ENCODE assay signal across 13 cellular contexts in the genomic region with DNA sequence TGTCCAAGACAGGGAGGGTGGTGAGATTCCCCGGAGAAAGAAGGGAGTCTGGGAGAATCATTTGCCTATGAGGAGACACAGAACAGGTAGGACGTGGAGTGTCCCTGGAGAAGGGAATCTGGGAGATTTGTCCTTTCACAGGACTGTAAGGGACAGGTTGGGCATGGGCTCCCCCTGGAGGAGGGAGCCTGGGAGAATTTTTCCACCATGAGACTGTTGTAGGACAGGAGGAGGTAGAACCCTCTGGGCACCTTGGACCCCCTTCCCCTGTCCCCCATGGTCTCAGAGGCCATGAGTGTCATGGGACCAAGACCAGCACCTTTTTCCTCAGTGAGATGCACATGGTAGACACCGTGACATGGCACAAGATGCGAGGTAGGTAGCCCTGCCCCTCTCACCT. TPM values are rescaled to one million over a fixed set of nuclear protein-coding genes. Genes with fewer than 3 reads are reported as not detected.
DNase-seq lines count a peak whose midpoint lies in the region; ATAC-seq and TF ChIP-seq lines count a peak whose summit lies in the region.
"Had no signal": no experiment of that assay in that cellular context is flagged by ENCODE, and none has a peak within 500 bp of the region (broad histone marks: within the 10 kb centered on the region; RNA-seq: fewer than 3 reads in every experiment).

No MANE protein-coding gene starts in this region.

- no peaks in the 10 kb centered on the region for H3K27me3 Mint-ChIP-seq in brain
- no peaks in the 10 kb centered on the region for H3K27me3 Mint-ChIP-seq in neural crest cell (ENCODE audit: low read depth)
- H3K27me3 Mint-ChIP-seq in naive thymus-derived CD8-positive, alpha-beta T cell: no peaks in the 10 kb centered on the region
- H3K27me3 Mint-ChIP-seq: activated CD4-positive, alpha-beta T cell treated with anti-CD3 and anti-CD28 coated beads, Interleukin-2, amount 10 ng/mL, durations not matched to agents 24 days and 14 days; B cell had no signal

- DNase-seq in NCI-H1694 (lab: John Stamatoyannopoulos, UW): peak; percentile 30
- no peak for DNase-seq in NCI-H1694 treated with DMSO at 0.1 percent for 48 hours (lab: John Stamatoyannopoulos, UW)
- peak; percentile 68 for DNase-seq in HuH-7.5 (ENCODE audit: low spot score)
- DNase-seq in neural crest cell (ENCODE audit: low read depth, low spot score): no peak
- no peak for DNase-seq in amniotic stem cell (lab: John Stamatoyannopoulos, UW)
- DNase-seq in medulla oblongata (ENCODE audit: extremely low spot score): no peak
- DNase-seq in naive thymus-derived CD8-positive, alpha-beta T cell: no peak
- DNase-seq: activated CD4-positive, alpha-beta T cell treated with anti-CD3 and anti-CD28 coated beads, Interleukin-2, amount 10 ng/mL, durations not matched to agents 24 days and 14 days; lower lobe of right lung; NCI-H526 treated with DMSO at 0.1 percent for 48 hours; upper lobe of left lung had no signal

- TF ChIP-seq CTCF in brain (conservative IDR thresholded peaks at IDR 0.05): peak in 1 of 2 experiments; percentile 18
- TF ChIP-seq CTCF in neural crest cell (conservative IDR thresholded peaks at IDR 0.05): peak; percentile 35

- ATAC-seq in naive thymus-derived CD8-positive, alpha-beta T cell: no peak
- ATAC-seq: lower lobe of right lung had no signal

- peak overlapping the region in 2 of 5 experiments; percentile 24 to 47 for H3K27ac Mint-ChIP-seq in brain
- H3K27ac Mint-ChIP-seq in neural crest cell (ENCODE audit: unreplicated experiment): no peak overlapping the region
- H3K27ac Mint-ChIP-seq in naive thymus-derived CD8-positive, alpha-beta T cell: peak overlapping the region in 1 of 10 donors; percentile 72
- H3K27ac Mint-ChIP-seq: activated CD4-positive, alpha-beta T cell treated with anti-CD3 and anti-CD28 coated beads, Interleukin-2, amount 10 ng/mL, durations not matched to agents 24 days and 14 days; B cell had no signal

- H3K4me3 Mint-ChIP-seq in brain: peak overlapping the region in 3 of 5 experiments; percentile 16 to 47 (median 37)
- H3K4me3 Mint-ChIP-seq in neural crest cell: peak overlapping the region; percentile 68
- no peak overlapping the region for H3K4me3 Mint-ChIP-seq in naive thymus-derived CD8-positive, alpha-beta T cell

- POLR2A ChIA-PET in naive thymus-derived CD8-positive, alpha-beta T cell (lab: Charles Lee): no interaction called here

- H3K9me3 Mint-ChIP-seq in brain (peaks cover 0 to 11% (median 0%) of the 10 kb centered on the region in 5 experiments), neural crest cell (no peaks in the 10 kb centered on the region)
- H3K9me3 Mint-ChIP-seq in naive thymus-derived CD8-positive, alpha-beta T cell: no peaks in the 10 kb centered on the region
- H3K9me3 Mint-ChIP-seq: activated CD4-positive, alpha-beta T cell treated with anti-CD3 and anti-CD28 coated beads, Interleukin-2, amount 10 ng/mL, durations not matched to agents 24 days and 14 days had no signal

- H3K36me3 Mint-ChIP-seq in brain: peaks cover 10% of the 10 kb centered on the region
- H3K36me3 Mint-ChIP-seq in neural crest cell (ENCODE audit: low read depth): peaks cover 8% of the 10 kb centered on the region
- H3K36me3 Mint-ChIP-seq in naive thymus-derived CD8-positive, alpha-beta T cell: peaks cover 0 to 15% (median 2%) of the 10 kb centered on the region in 3 donors

- H3K4me1 Mint-ChIP-seq in brain: peaks cover 15% of the 10 kb centered on the region
- peaks cover 15% of the 10 kb centered on the region for H3K4me1 Mint-ChIP-seq in neural crest cell
- H3K4me1 Mint-ChIP-seq in naive thymus-derived CD8-positive, alpha-beta T cell: peaks cover 15 to 35% (median 24%) of the 10 kb centered on the region in 4 donors

RNA-seq across cellular contexts. Expression of gene PORCN, which starts 2.8 kb away (rescaled TPM):
- polyA plus RNA-seq in brain (ENCODE audit: insufficient read depth, low read depth, low replicate concordance): 15.9 TPM
- total RNA-seq in neural crest cell: 13.0 and 14.2 TPM in 2 replicates
- 10 to 100 TPM; 18.1 to 18.2 TPM for total RNA-seq in naive thymus-derived CD8-positive, alpha-beta T cell
- polyA plus RNA-seq in naive thymus-derived CD8-positive, alpha-beta T cell: 10 to 100 TPM; 10.4 to 14.9 (median 12.9) TPM

RNA-seq across cellular contexts. Expression of gene EBP, which starts 10.0 kb away (rescaled TPM):
- 131 TPM for polyA plus RNA-seq in brain (ENCODE audit: insufficient read depth, low read depth, low replicate concordance)
- 155 and 168 TPM in 2 replicates for total RNA-seq in neural crest cell
- total RNA-seq in naive thymus-derived CD8-positive, alpha-beta T cell: 10 to 100 TPM; 30.7 to 36.9 TPM
- polyA plus RNA-seq in naive thymus-derived CD8-positive, alpha-beta T cell: 10 to 100 TPM; 77.0 to 88.8 (median 85.2) TPM

RNA-seq across cellular contexts. Expression of gene TBC1D25, which starts 28.0 kb away (rescaled TPM):
- 17.9 TPM for polyA plus RNA-seq in brain (ENCODE audit: insufficient read depth, low read depth, low replicate concordance)
- total RNA-seq in neural crest cell: 9.1 and 12.0 TPM in 2 replicates
- 10 to 100 TPM; 24.4 to 25.9 TPM for total RNA-seq in naive thymus-derived CD8-positive, alpha-beta T cell
- 10 to 100 TPM; 14.3 to 19.3 (median 18.0) TPM for polyA plus RNA-seq in naive thymus-derived CD8-positive, alpha-beta T cell

RNA-seq across cellular contexts. Expression of gene FTSJ1, which starts 35.6 kb away (rescaled TPM):
- polyA plus RNA-seq in brain (ENCODE audit: insufficient read depth, low read depth, low replicate concordance): 48.7 TPM
- total RNA-seq in neural crest cell: 42.2 and 45.8 TPM in 2 replicates
- total RNA-seq in naive thymus-derived CD8-positive, alpha-beta T cell: 10 to 100 TPM; 50.6 to 53.0 TPM
- 10 to 100 TPM; 61.5 to 63.4 (median 62.3) TPM for polyA plus RNA-seq in naive thymus-derived CD8-positive, alpha-beta T cell

RNA-seq across cellular contexts. Expression of gene SLC38A5, which starts 41.5 kb away (rescaled TPM):
- 26.5 TPM for polyA plus RNA-seq in brain (ENCODE audit: insufficient read depth, low read depth, low replicate concordance)
- total RNA-seq in neural crest cell: 6.5 and 8.8 TPM in 2 replicates
- total RNA-seq in naive thymus-derived CD8-positive, alpha-beta T cell: 10 to 100 TPM; 17.0 to 18.2 TPM
- 10 to 100 TPM; 11.9 to 18.6 (median 14.0) TPM for polyA plus RNA-seq in naive thymus-derived CD8-positive, alpha-beta T cell

Comparison
In these comparisons a context has a peak if more than half of its experiments do, and no peak if none do; other contexts are left out.
1. DNase-seq: peak in NCI-H1694 (single experiment) and HuH-7.5 (single experiment); none in NCI-H1694 treated with DMSO at 0.1 percent for 48 hours (single experiment), neural crest cell (single experiment), amniotic stem cell (single experiment), medulla oblongata (single experiment) and naive thymus-derived CD8-positive, alpha-beta T cell (0 of 10).
2. H3K4me3 Mint-ChIP-seq: peak in brain (3 of 5) and neural crest cell (single experiment); none in naive thymus-derived CD8-positive, alpha-beta T cell (0 of 10).